ENCODE assay signal across 8 cellular contexts in genomic region chr1:176382163-176382562, GRCh38.
"Had no signal": no experiment of that assay in that cellular context is flagged by ENCODE, and none has a peak within 500 bp of the region (broad histone marks: within the 10 kb centered on the region; RNA-seq: fewer than 3 reads in every experiment).

No MANE protein-coding gene starts in this region.

- H3K4me1 ChIP-seq: HAP-1 had no signal

- H3K9me3 ChIP-seq: HAP-1 had no signal

- H3K4me3 ChIP-seq: GM23248, HAP-1 had no signal

- DNase-seq: GM23248, GOT3, H7, HFFc6, IMR-90 had no signal

- ATAC-seq: HCT116 had no signal

- H3K36me3 ChIP-seq: HAP-1 had no signal

- H3K27ac ChIP-seq: GM23248, HL-60 had no signal
